In the genomic region with DNA sequence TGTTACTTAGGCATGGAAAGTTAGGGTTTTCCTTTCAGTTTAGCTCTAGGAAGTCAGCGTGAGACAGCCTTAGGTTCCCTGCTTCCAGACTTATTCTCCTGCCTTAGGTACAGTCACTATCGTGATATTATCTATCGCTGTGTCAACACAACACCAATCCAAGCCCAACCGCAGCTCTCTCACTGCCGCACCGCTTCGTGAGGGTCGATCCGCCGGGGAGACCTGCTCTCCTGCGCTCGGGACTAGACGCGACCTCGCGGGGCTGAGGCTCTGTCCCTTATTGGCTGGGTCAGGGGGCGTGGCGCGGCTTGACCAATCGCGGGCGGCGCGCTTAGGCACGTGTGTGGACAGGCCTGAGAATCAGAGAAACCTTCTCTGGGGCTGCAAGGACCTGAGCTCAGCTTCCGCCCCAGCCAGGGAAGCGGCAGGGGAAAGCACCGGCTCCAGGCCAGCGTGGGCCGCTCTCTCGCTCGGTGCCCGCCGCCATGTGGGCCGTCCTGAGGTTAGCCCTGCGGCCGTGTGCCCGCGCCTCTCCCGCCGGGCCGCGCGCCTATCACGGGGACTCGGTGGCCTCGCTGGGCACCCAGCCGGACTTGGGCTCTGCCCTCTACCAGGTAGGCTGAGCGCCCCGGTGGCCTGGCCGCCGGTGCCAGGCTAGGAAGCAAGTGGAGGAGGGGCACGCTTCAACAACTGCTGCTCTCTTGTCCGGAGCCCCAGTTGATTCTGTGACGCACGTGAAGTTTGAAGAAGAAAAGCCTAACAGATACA, we compare ENCODE assay signal across 8 cellular contexts.
A peak's percentile ranks its signal among the peaks of the same experiment; 100 is the strongest.
DNase-seq lines count a peak whose midpoint lies in the region; ATAC-seq and TF ChIP-seq lines count a peak whose summit lies in the region.

A gene (plus strand): TSS at position 400 of the 768 bp plus-strand sequence. CDS start 86 bp downstream, at position 486.

- no peaks in the 10 kb centered on the region for H3K9me3 ChIP-seq in SK-N-MC (ENCODE audit: low read depth, low read length)

- no peak for TF ChIP-seq CTCF in GM06990 (IDR thresholded peaks at IDR 0.05; ENCODE audit: insufficient read depth, low read length, poor library complexity, severe bottlenecking)

- peak within 1 kb of the TSS; percentile 68 for H3K9ac ChIP-seq in SK-N-MC (ENCODE audit: insufficient read length)

- H3K27me3 ChIP-seq in GM06990 (replicated peaks; ENCODE audit: control insufficient read depth, insufficient read depth, low read length) = no peaks in the 10 kb centered on the region

- DNase-seq in GM06990 (ENCODE audit: extremely low read depth, insufficient read length) (peak; percentile 98), NCI-H1048 (lab: John Stamatoyannopoulos, UW) (peak; percentile 87), SK-N-MC (ENCODE audit: low read depth, low spot score) (no peak), germinal center (ENCODE audit: low spot score) (peak; percentile 96), non-pigmented ciliary epithelial cell (ENCODE audit: low read depth) (peak; percentile 79), substantia nigra (lab: John Stamatoyannopoulos, UW) (peak; percentile 70 to 97 (median 90))
- DNase-seq in activated naive CD4-positive, alpha-beta T cell treated with anti-CD3 and anti-CD28 coated beads, Interleukin-2, amount 50 U/mL, for 16 hours = peak; percentile 98

- ATAC-seq in HG02571 (IDR thresholded peaks at IDR 0.05; ENCODE audit: unreplicated experiment) = peak; percentile 99

- H3K27ac ChIP-seq in SK-N-MC (no peak within 1 kb of the TSS), substantia nigra (ENCODE audit: low read depth, low read length, poor library complexity, severe bottlenecking) (peak within 1 kb of the TSS; percentile 82)

- peak within 1 kb of the TSS; percentile 76 for H3K4me3 ChIP-seq in GM06990 (replicated peaks; ENCODE audit: low read depth, low read length)
- H3K4me3 ChIP-seq in SK-N-MC = peak within 1 kb of the TSS; percentile 71

- H3K36me3 ChIP-seq in GM06990 (ENCODE audit: control insufficient read depth, insufficient read depth, low read length) = no peaks in the 10 kb centered on the region
- H3K36me3 ChIP-seq in SK-N-MC (ENCODE audit: insufficient read depth, low read length) = peaks cover 5% of the 10 kb centered on the region; the same call in 1 of the 2 replicates
